In the genomic region with DNA sequence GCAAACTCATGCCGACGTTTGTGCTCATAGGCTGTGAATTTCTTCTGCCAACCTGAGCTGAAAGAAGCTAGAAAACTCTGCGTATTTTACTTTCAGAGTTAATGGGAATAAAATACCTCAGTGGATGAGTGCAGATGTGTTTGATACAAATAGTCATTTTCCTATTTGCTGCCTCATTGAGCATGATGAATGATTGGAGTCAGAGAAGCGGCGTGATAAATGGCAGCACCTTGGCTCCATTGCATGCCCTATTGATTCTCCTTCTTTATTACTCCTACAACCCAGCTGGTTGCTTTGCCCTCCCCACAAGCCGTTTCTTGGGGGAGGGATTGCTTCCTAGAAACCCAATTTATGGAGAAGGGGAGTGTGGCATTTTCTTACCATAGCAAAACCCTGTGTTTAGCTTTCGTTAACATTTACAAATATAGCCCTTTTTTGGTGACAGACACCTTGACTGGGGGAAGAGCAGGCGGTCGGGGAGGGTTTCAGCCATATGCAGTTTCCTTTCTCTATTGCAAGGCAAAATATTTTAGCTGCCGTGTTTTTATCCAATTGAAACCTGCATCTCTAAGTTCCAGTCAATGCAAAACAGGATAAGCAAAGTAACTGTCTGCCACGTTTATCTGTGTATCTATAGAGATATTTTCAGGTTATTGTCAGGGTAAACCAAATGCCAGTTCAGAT, we compare ENCODE assay signal across 23 cellular contexts.
DNase-seq lines count a peak whose midpoint lies in the region; TF ChIP-seq lines count a peak whose summit lies in the region.
"Had no signal": no experiment of that assay in that cellular context is flagged by ENCODE, and none has a peak within 500 bp of the region (broad histone marks: within the 10 kb centered on the region; RNA-seq: fewer than 3 reads in every experiment).

No MANE protein-coding gene starts in this region.

- no peak for TF ChIP-seq CTCF in HEK293 (tag by site-specific recombination; IDR thresholded peaks at IDR 0.05)
- no peak for TF ChIP-seq CTCF in glutamatergic neuron (IDR thresholded peaks at IDR 0.05; ENCODE audit: partially characterized antibody, unreplicated experiment)
- TF ChIP-seq CTCF in left ventricle myocardium inferior (IDR thresholded peaks at IDR 0.05; ENCODE audit: borderline replicate concordance) = no peak

- CTCF ChIA-PET in HEK293 (lab: Yijun Ruan, JAX) = interaction anchor here (0.6 to 1.3 kb wide), 4 partner anchors 10 to 369 kb away, joined by 3 to 5 read pairs (median 4); no protein-coding TSS in a partner anchor

- H3K36me3 ChIP-seq in HEK293 (ENCODE audit: control insufficient read depth in 2 of 2, insufficient read depth in 1 of 2, low read length in 2 of 2) = no peaks in the 10 kb centered on the region
- H3K36me3 ChIP-seq in endocrine pancreas (ENCODE audit: control insufficient read depth, insufficient read depth, low read length) = no peaks in the 10 kb centered on the region
- no peaks in the 10 kb centered on the region for H3K36me3 ChIP-seq in left ventricle myocardium inferior
- H3K36me3 ChIP-seq: BLaER1 treated with 17β-estradiol and CSF1 and Interleukin-3, amounts not matched to agents 10 nM and 100 nM; gastroesophageal sphincter; SJCRH30; suprapubic skin had no signal

- H3K9me3 ChIP-seq in HEK293 (ENCODE audit: control insufficient read depth, insufficient read depth, low read depth, low read length) = no peaks in the 10 kb centered on the region
- no peaks in the 10 kb centered on the region for H3K9me3 ChIP-seq in endocrine pancreas (ENCODE audit: control insufficient read depth, low read length)
- no peaks in the 10 kb centered on the region for H3K9me3 ChIP-seq in left ventricle myocardium inferior (replicated peaks)
- H3K9me3 ChIP-seq: BLaER1 treated with 17β-estradiol and CSF1 and Interleukin-3, amounts not matched to agents 10 nM and 100 nM; gastroesophageal sphincter; SJCRH30; suprapubic skin had no signal

- H3K4me3 ChIP-seq in HEK293 (ENCODE audit: low read depth, low read length) (no peak overlapping the region), endocrine pancreas (ENCODE audit: control insufficient read depth, insufficient read depth, low read length) (peak overlapping the region; percentile 6), left ventricle myocardium inferior (no peak overlapping the region)
- H3K4me3 ChIP-seq: BLaER1 treated with 17β-estradiol and CSF1 and Interleukin-3, amounts not matched to agents 10 nM and 100 nM; dorsolateral prefrontal cortex; gastroesophageal sphincter; SJCRH30; suprapubic skin had no signal

- H3K27me3 ChIP-seq in endocrine pancreas (ENCODE audit: control insufficient read depth, insufficient read depth, low read length) (no peaks in the 10 kb centered on the region), left ventricle myocardium inferior (ENCODE audit: low read depth) (peaks cover 9% of the 10 kb centered on the region)
- H3K27me3 ChIP-seq: BLaER1 treated with 17β-estradiol and CSF1 and Interleukin-3, amounts not matched to agents 10 nM and 100 nM; dorsolateral prefrontal cortex; SJCRH30 had no signal

- intact Hi-C loops in head of caudate nucleus (cut with DNase I) (loop anchor here (5.0 kb wide), 1 partner anchor 138 kb away; no protein-coding TSS in a partner anchor), left ventricle myocardium inferior (cut with micrococcal nuclease) (no loop called here)

- H3K4me3 Mint-ChIP-seq in glutamatergic neuron (ENCODE audit: unreplicated experiment) = no peak overlapping the region
- H3K4me3 Mint-ChIP-seq: activated naive CD4-positive, alpha-beta T cell treated with anti-CD3 and anti-CD28 coated beads for 36 hours; IgD-negative memory B cell; naive thymus-derived CD4-positive, alpha-beta T cell had no signal

- H3K27ac ChIP-seq in HEK293 (ENCODE audit: extremely low read depth, low read depth, low read length) = no peak overlapping the region
- no peak overlapping the region for H3K27ac ChIP-seq in left ventricle myocardium inferior (replicated peaks)
- H3K27ac ChIP-seq: BLaER1 treated with 17β-estradiol and CSF1 and Interleukin-3, amounts not matched to agents 10 nM and 100 nM; gastroesophageal sphincter; SJCRH30; suprapubic skin had no signal

- H3K9me3 Mint-ChIP-seq in glutamatergic neuron (ENCODE audit: unreplicated experiment) = peaks cover 2% of the 10 kb centered on the region
- H3K9me3 Mint-ChIP-seq: activated naive CD4-positive, alpha-beta T cell treated with anti-CD3 and anti-CD28 coated beads for 36 hours; IgD-negative memory B cell; naive thymus-derived CD4-positive, alpha-beta T cell had no signal

- H3K4me1 Mint-ChIP-seq in glutamatergic neuron (ENCODE audit: low read depth, unreplicated experiment) = no peaks in the 10 kb centered on the region
- H3K4me1 Mint-ChIP-seq: IgD-negative memory B cell; naive thymus-derived CD4-positive, alpha-beta T cell had no signal

- H3K4me1 ChIP-seq in HEK293 (ENCODE audit: control insufficient read depth, insufficient read depth, low read length) (no peaks in the 10 kb centered on the region), endocrine pancreas (ENCODE audit: control insufficient read depth, insufficient read depth, low read length) (no peaks in the 10 kb centered on the region), left ventricle myocardium inferior (no peaks in the 10 kb centered on the region)
- H3K4me1 ChIP-seq: gastroesophageal sphincter, suprapubic skin had no signal

- no peak overlapping the region for H3K27ac Mint-ChIP-seq in glutamatergic neuron (ENCODE audit: unreplicated experiment)
- H3K27ac Mint-ChIP-seq: activated naive CD4-positive, alpha-beta T cell treated with anti-CD3 and anti-CD28 coated beads for 36 hours; brain; naive thymus-derived CD4-positive, alpha-beta T cell had no signal

- H3K27me3 Mint-ChIP-seq in glutamatergic neuron (ENCODE audit: unreplicated experiment) = peaks cover 2% of the 10 kb centered on the region
- H3K27me3 Mint-ChIP-seq: naive thymus-derived CD4-positive, alpha-beta T cell had no signal

- POLR2A ChIA-PET in HEK293 (lab: Yijun Ruan, JAX) = no interaction called here

- no peaks in the 10 kb centered on the region for H3K36me3 Mint-ChIP-seq in glutamatergic neuron (ENCODE audit: unreplicated experiment)
- H3K36me3 Mint-ChIP-seq: brain; IgD-negative memory B cell; naive thymus-derived CD4-positive, alpha-beta T cell had no signal

- no peak overlapping the region for H3K9ac ChIP-seq in endocrine pancreas (ENCODE audit: control insufficient read depth, insufficient read depth, low read length)
- H3K9ac ChIP-seq: BLaER1 treated with 17β-estradiol and CSF1 and Interleukin-3, amounts not matched to agents 10 nM and 100 nM had no signal

- peak; percentile 87 for DNase-seq in NCI-H146 treated with DMSO at 0.1 percent for 48 hours (lab: John Stamatoyannopoulos, UW; ENCODE audit: unreplicated experiment)
- DNase-seq in NCI-H345 treated with DMSO at 0.1 percent for 48 hours (lab: John Stamatoyannopoulos, UW; ENCODE audit: unreplicated experiment) = peak; percentile 59
- no peak for DNase-seq in head of caudate nucleus
- DNase-seq in glutamatergic neuron = no peak
- DNase-seq in left ventricle myocardium inferior = no peak
- DNase-seq: activated CD4-positive, alpha-beta T cell treated with anti-CD3 and anti-CD28 coated beads, Interleukin-2, amount 50 U/mL, for 4 hours; activated naive CD4-positive, alpha-beta T cell treated with anti-CD3 and anti-CD28 coated beads for 36 hours; cerebellar nuclear complex; dorsolateral prefrontal cortex; hypothalamus; midbrain; naive thymus-derived CD4-positive, alpha-beta T cell; NCI-H510A treated with DMSO at 0.1 percent for 48 hours; occipital lobe; SJCRH30; stimulated activated naive CD4-positive, alpha-beta T cell had no signal

TF ChIP-seq in HEK293, 187 proteins besides CTCF, POLR2A, EP300 and RAD21 (continues in another document):
- TF ChIP-seq ZNF549 (tag by site-specific recombination; IDR thresholded peaks at IDR 0.05) = no peak
- 0 out of 2 replicates have a peak, but pooled peaks have one; percentile 15 for TF ChIP-seq ZNF843 (tag by site-specific recombination; IDR thresholded peaks at IDR 0.05)
- TF ChIP-seq, protein P1, sequence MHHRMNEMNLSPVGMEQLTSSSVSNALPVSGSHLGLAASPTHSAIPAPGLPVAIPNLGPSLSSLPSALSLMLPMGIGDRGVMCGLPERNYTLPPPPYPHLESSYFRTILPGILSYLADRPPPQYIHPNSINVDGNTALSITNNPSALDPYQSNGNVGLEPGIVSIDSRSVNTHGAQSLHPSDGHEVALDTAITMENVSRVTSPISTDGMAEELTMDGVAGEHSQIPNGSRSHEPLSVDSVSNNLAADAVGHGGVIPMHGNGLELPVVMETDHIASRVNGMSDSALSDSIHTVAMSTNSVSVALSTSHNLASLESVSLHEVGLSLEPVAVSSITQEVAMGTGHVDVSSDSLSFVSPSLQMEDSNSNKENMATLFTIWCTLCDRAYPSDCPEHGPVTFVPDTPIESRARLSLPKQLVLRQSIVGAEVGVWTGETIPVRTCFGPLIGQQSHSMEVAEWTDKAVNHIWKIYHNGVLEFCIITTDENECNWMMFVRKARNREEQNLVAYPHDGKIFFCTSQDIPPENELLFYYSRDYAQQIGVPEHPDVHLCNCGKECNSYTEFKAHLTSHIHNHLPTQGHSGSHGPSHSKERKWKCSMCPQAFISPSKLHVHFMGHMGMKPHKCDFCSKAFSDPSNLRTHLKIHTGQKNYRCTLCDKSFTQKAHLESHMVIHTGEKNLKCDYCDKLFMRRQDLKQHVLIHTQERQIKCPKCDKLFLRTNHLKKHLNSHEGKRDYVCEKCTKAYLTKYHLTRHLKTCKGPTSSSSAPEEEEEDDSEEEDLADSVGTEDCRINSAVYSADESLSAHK (tag by site-specific recombination; IDR thresholded peaks at IDR 0.05) = 0 out of 2 replicates have a peak, but pooled peaks have one; percentile 41

Comparison
In these comparisons a context has a peak if more than half of its experiments do, and no peak if none do; other contexts are left out.
1. DNase-seq: peak in NCI-H146 treated with DMSO at 0.1 percent for 48 hours (single experiment) and NCI-H345 treated with DMSO at 0.1 percent for 48 hours (single experiment); none in head of caudate nucleus (0 of 42), glutamatergic neuron (single experiment) and left ventricle myocardium inferior (single experiment).